In genomic region chr7:30896783-30897617, GRCh38 we compare ENCODE assay signal across 16 cellular contexts. TPM values are rescaled to one million over a fixed set of nuclear protein-coding genes. Genes with fewer than 3 reads are reported as not detected.
A peak's percentile ranks its signal among the peaks of the same experiment; 100 is the strongest.
DNase-seq lines count a peak whose midpoint lies in the region; ATAC-seq, FAIRE-seq and TF ChIP-seq lines count a peak whose summit lies in the region.
"Had no signal": no experiment of that assay in that cellular context is flagged by ENCODE, and none has a peak within 500 bp of the region (broad histone marks: within the 10 kb centered on the region; RNA-seq: fewer than 3 reads in every experiment).

No MANE protein-coding gene starts in this region.

- TF ChIP-seq CTCF in K562 (IDR thresholded peaks at IDR 0.05 in 2 of 3, conservative IDR thresholded peaks at IDR 0.05 in 1 of 3; ENCODE audit: insufficient read depth in 2 of 3, low read depth in 1 of 3, low read length in 3 of 3) = no peak
- TF ChIP-seq CTCF in smooth muscle cell (IDR thresholded peaks at IDR 0.05; ENCODE audit: borderline replicate concordance, insufficient read depth, poor library complexity, severe bottlenecking) = no peak

- peak in 2 of 3 experiments; percentile 63 to 70 for DNase-seq in NCI-H1417 (lab: John Stamatoyannopoulos, UW)
- no peak for DNase-seq in NCI-H1417 treated with DMSO at 0.1 percent for 48 hours (lab: John Stamatoyannopoulos, UW)
- DNase-seq in K562 (ENCODE audit: extremely low read depth in 1 of 4, low spot score in 3 of 4) = peak; percentile 88 to 92 (median 90)
- peak; percentile 50 for DNase-seq in left kidney (ENCODE audit: low read depth, low spot score)
- DNase-seq in smooth muscle cell (lab: John Stamatoyannopoulos, UW; ENCODE audit: unreplicated experiment) = no peak
- no peak for DNase-seq in cortex of kidney (lab: John Stamatoyannopoulos, UW)
- DNase-seq in nucleus accumbens (lab: John Stamatoyannopoulos, UW) = no peak
- DNase-seq: effector CD8-positive, alpha-beta T cell; foreskin melanocyte; H9; RPMI8226 had no signal

- POLR2A ChIA-PET in K562 (lab: Yijun Ruan, JAX) = interaction anchor here (0.6 to 1.6 kb wide), 7 partner anchors 13 to 500 kb away, joined by 3 to 6 read pairs (median 3); no protein-coding TSS in a partner anchor

- H2AFZ ChIP-seq in K562 (ENCODE audit: low read depth, low read length) (no peak overlapping the region), smooth muscle cell (ENCODE audit: low read depth) (no peak overlapping the region)

- no TSS peak for BruUV-seq in K562 (replicated peaks; lab: Mats Ljungman, UMichigan)

- no peak overlapping the region for H3K4me3 ChIP-seq in K562
- H3K4me3 ChIP-seq in smooth muscle cell = no peak overlapping the region
- H3K4me3 ChIP-seq: thoracic aorta had no signal

- H4K20me1 ChIP-seq in K562 (replicated peaks; ENCODE audit: control insufficient read depth, insufficient read depth, low read length) = no peaks in the 10 kb centered on the region
- H4K20me1 ChIP-seq in smooth muscle cell (ENCODE audit: low read depth) = no peaks in the 10 kb centered on the region

- intact Hi-C loops in K562 (cut with micrococcal nuclease) = loop anchor here (2.0 to 10.0 kb wide), 4 partner anchors 18 to 135 kb away; no protein-coding TSS in a partner anchor

- H3K36me3 ChIP-seq in K562 (ENCODE audit: control insufficient read depth, insufficient read depth, low read length) (no peaks in the 10 kb centered on the region), smooth muscle cell (ENCODE audit: low read depth) (no peaks in the 10 kb centered on the region)
- H3K36me3 ChIP-seq: thoracic aorta had no signal

- H3K4me2 ChIP-seq in K562 (ENCODE audit: insufficient read depth, low read length) = peak overlapping the region; percentile 44
- H3K4me2 ChIP-seq in smooth muscle cell = peak overlapping the region; percentile 29

- in situ Hi-C loops in K562 (cut with MboI) = no loop called here

- H3K9ac ChIP-seq in K562 (ENCODE audit: insufficient read depth in 1 of 2, low read depth in 2 of 2, low read length in 2 of 2) = peak overlapping the region in 1 of 2 experiments; percentile 77; a peak in 3 of 4 replicates
- no peak overlapping the region for H3K9ac ChIP-seq in smooth muscle cell (ENCODE audit: low read depth)

- no peak for TF ChIP-seq RAD21 in K562 (CRISPR knock-in tag; conservative IDR thresholded peaks at IDR 0.05 in 1 of 2, IDR thresholded peaks at IDR 0.05 in 1 of 2)

- ATAC-seq in K562 (peak; percentile 77), GM18907 (IDR thresholded peaks at IDR 0.05; ENCODE audit: unreplicated experiment) (no peak)

- H3K9me3 ChIP-seq in K562 (replicated peaks; ENCODE audit: control insufficient read depth, insufficient read depth, low read depth, low read length) = no peaks in the 10 kb centered on the region
- H3K9me3 ChIP-seq in smooth muscle cell (replicated peaks; ENCODE audit: low read depth) = no peaks in the 10 kb centered on the region
- H3K9me3 ChIP-seq: thoracic aorta had no signal

- WGBS in K562 (ENCODE audit: insufficient coverage, low coverage, missing lambda C conversion rate) = 5% methylated on average over 12 of the region's 13 CpGs
- 72% methylated on average over 13 of the region's 13 CpGs for WGBS in smooth muscle cell (ENCODE audit: low lambda C conversion rate)

- peak overlapping the region; percentile 32 for H3K27ac ChIP-seq in K562 (ENCODE audit: extremely low read depth, low read depth, low read length)
- no peak overlapping the region for H3K27ac ChIP-seq in smooth muscle cell (ENCODE audit: low read depth)

- H3K27me3 ChIP-seq in K562 (ENCODE audit: control insufficient read depth in 2 of 2, insufficient read depth in 2 of 2, low read length in 2 of 2) = no peaks in the 10 kb centered on the region
- H3K27me3 ChIP-seq in smooth muscle cell (ENCODE audit: low read depth) = no peaks in the 10 kb centered on the region

- CTCF ChIA-PET in K562 (lab: Yijun Ruan, JAX; ENCODE audit: low intra/inter-chr PET ratio) = no interaction called here

- H3K4me1 ChIP-seq in K562 (replicated peaks in 1 of 2; ENCODE audit: control insufficient read depth in 2 of 2, insufficient read depth in 2 of 2, low read length in 2 of 2) = peaks cover 28 to 57% of the 10 kb centered on the region in 2 experiments
- peaks cover 14% of the 10 kb centered on the region for H3K4me1 ChIP-seq in smooth muscle cell (ENCODE audit: low read depth)

- no peaks in the 10 kb centered on the region for H3K9me1 ChIP-seq in K562 (ENCODE audit: control insufficient read depth, insufficient read depth, low read length)

- no peaks in the 10 kb centered on the region for H3F3A ChIP-seq in smooth muscle cell (ENCODE audit: low read depth)

- peak; percentile 89 for FAIRE-seq in K562 (lab: Jason Lieb, UNC)
- FAIRE-seq: A204.1, keratinocyte had no signal

- H3K79me2 ChIP-seq in K562 (ENCODE audit: control insufficient read depth, insufficient read depth, low read length) = no peaks in the 10 kb centered on the region
- no peaks in the 10 kb centered on the region for H3K79me2 ChIP-seq in smooth muscle cell (ENCODE audit: low read depth)

- peak; percentile 92 for TF ChIP-seq EP300 in K562 (IDR thresholded peaks at IDR 0.05; ENCODE audit: low read length)

- no peak for TF ChIP-seq POLR2A in K562 (conservative IDR thresholded peaks at IDR 0.05)

TF ChIP-seq in K562, 482 proteins besides CTCF, POLR2A, EP300 and RAD21 (continues in another document):
- TF ChIP-seq ZNF143 (CRISPR knock-in tag; IDR thresholded peaks at IDR 0.05) = no peak
- no peak for TF ChIP-seq HNRNPUL1 (IDR thresholded peaks at IDR 0.05; ENCODE audit: low read length)
- no peak for TF ChIP-seq JUN (IDR thresholded peaks at IDR 0.05; ENCODE audit: borderline replicate concordance, low read depth, low read length)
- TF ChIP-seq JUN (CRISPR knock-in tag; IDR thresholded peaks at IDR 0.05; ENCODE audit: borderline replicate concordance) = no peak
- TF ChIP-seq GABPB2 (CRISPR knock-in tag; conservative IDR thresholded peaks at IDR 0.05) = no peak
- no peak for TF ChIP-seq IRF1 (CRISPR knock-in tag; IDR thresholded peaks at IDR 0.05; ENCODE audit: borderline replicate concordance)
- no peak for TF ChIP-seq ARID3A (IDR thresholded peaks at IDR 0.05; ENCODE audit: borderline replicate concordance, low read depth, low read length)
- no peak for TF ChIP-seq ZNF133 (CRISPR knock-in tag; IDR thresholded peaks at IDR 0.05)
- TF ChIP-seq CHCHD3 (CRISPR knock-in tag; IDR thresholded peaks at IDR 0.05) = no peak
- no peak for TF ChIP-seq ZNF184 (CRISPR knock-in tag; IDR thresholded peaks at IDR 0.05)
- no peak for TF ChIP-seq ELK1 (CRISPR knock-in tag; IDR thresholded peaks at IDR 0.05)
- TF ChIP-seq KLF10 (CRISPR knock-in tag; IDR thresholded peaks at IDR 0.05) = no peak
- no peak for TF ChIP-seq NFYB (IDR thresholded peaks at IDR 0.05; ENCODE audit: extremely low read depth, insufficient read length)

RNA-seq across cellular contexts. Expression of gene AQP1, which starts 14.7 kb away (rescaled TPM):
- total RNA-seq in K562 (2011; cell fraction: chromatin; rRNA removed; ENCODE audit: low replicate concordance) = 3.5 and 8.8 TPM in 2 replicates
- 9.5 and 9.6 TPM in 2 replicates for total RNA-seq in K562 (2011; cell fraction: nucleolus; rRNA removed)
- total RNA-seq in K562 (2011; cell fraction: nucleoplasm; rRNA removed) = 8.4 and 15.0 TPM in 2 replicates
- 3.1 and 9.0 TPM in 2 replicates for total RNA-seq in K562 (2014; rRNA removed)
- 2.8 and 4.1 TPM in 2 replicates for total RNA-seq in K562 (2014; rRNA removed; fragmentation: Illumina TruSeq; extraction: Trizol)
- total RNA-seq in K562 (2015; rRNA removed; fragmentation: Illumina TruSeq; extraction: Trizol) = 3.6 and 4.2 TPM in 2 replicates
- 6.7 and 6.9 TPM in 2 replicates for total RNA-seq in K562 (2021)
- polyA plus RNA-seq in K562 (2011; rRNA removed) = 8.7 and 12.6 TPM in 2 replicates
- 8.5 and 20.6 TPM in 2 replicates for polyA plus RNA-seq in K562 (2011; cell fraction: cytosol; rRNA removed)
- polyA plus RNA-seq in K562 (2011; cell fraction: nucleus; rRNA removed) = 12.3 and 20.4 TPM in 2 replicates
- polyA plus RNA-seq in K562 (2012) = 3.2 and 4.3 TPM in 2 replicates
- 7.8 and 8.6 TPM in 2 replicates for polyA plus RNA-seq in K562 (2014; fragmentation: Illumina TruSeq; extraction: Trizol)
- under 1 TPM; 0.18 to 0.45 TPM for polyA plus RNA-seq in K562 (2014; fragmentation: Nextera tagmentation; extraction: Ambion mirVana)
- 5.4 and 6.7 TPM in 2 replicates for polyA plus RNA-seq in K562 (2014; rRNA removed)
- 6.1 and 10.7 TPM in 2 replicates for polyA minus RNA-seq in K562 (2011; rRNA and poly(A)+ RNA removed)
- 3.5 and 6.3 TPM in 2 replicates for polyA minus RNA-seq in K562 (2011; cell fraction: cytosol; rRNA and poly(A)+ RNA removed)
- polyA minus RNA-seq in K562 (2011; cell fraction: nucleus; rRNA and poly(A)+ RNA removed) = 2.7 and 2.8 TPM in 2 replicates
- 2,330 and 2,442 TPM in 2 replicates for total RNA-seq in smooth muscle cell
- 2,039 and 2,747 TPM in 2 replicates for polyA plus RNA-seq in smooth muscle cell
- total RNA-seq: activated T-helper 2 cell treated with anti-CD3 and anti-CD28 coated beads, Interferon-gamma antibody, Interleukin-2, Interleukin-4, amounts not matched to agents 10 μg/mL and 5 μg/mL and 100 μg/mL, durations not matched to agents 14 hours and 24 hours and 36 hours had no signal

Comparison
In these comparisons a context has a peak if more than half of its experiments do, and no peak if none do; other contexts are left out.
1. DNase-seq: peak in NCI-H1417 (2 of 3), K562 (4 of 4) and left kidney (single experiment); none in NCI-H1417 treated with DMSO at 0.1 percent for 48 hours (single experiment), smooth muscle cell (single experiment), cortex of kidney (single experiment) and nucleus accumbens (0 of 56).
2. RNA of gene AQP1, which starts 14.7 kb away (total RNA-seq): 2,330 to 2,442 TPM in smooth muscle cell; 2.8 to 15.0 TPM in K562; every median in the first group is over 100 times any median in the second.